In genomic region chr17:75456417-75457046, GRCh38 we compare ENCODE assay signal across 1 cellular context.
TF ChIP-seq lines count a peak whose summit lies in the region.

TMEM94 (plus strand) TSS chr17:75456635; CDS start chr17:75471906, 15,271 bp downstream.

TF ChIP-seq in HEK293, 187 proteins besides CTCF, POLR2A, EP300 and RAD21 (continued from another document and continues in another):
- TF ChIP-seq ZBTB11 (tag by site-specific recombination; conservative IDR thresholded peaks at IDR 0.05; ENCODE audit: low read depth) (peak; percentile 49; the same call in 1 of the 2 replicates), ZNF248 (tag by site-specific recombination; IDR thresholded peaks at IDR 0.05) (no peak), KLF9 (tag by site-specific recombination; IDR thresholded peaks at IDR 0.05; ENCODE audit: low read depth) (peak; percentile 92), ZBTB6 (tag by site-specific recombination; IDR thresholded peaks at IDR 0.05) (peak; percentile 94), ZNF394 (tag by site-specific recombination; IDR thresholded peaks at IDR 0.05; ENCODE audit: borderline replicate concordance) (peak; percentile 42; the same call in 1 of the 2 replicates), YY1 (tag by site-specific recombination; IDR thresholded peaks at IDR 0.05) (peak; percentile 97), ZNF660 (tag by site-specific recombination; IDR thresholded peaks at IDR 0.05) (0 out of 2 replicates have a peak, but pooled peaks have one; percentile 3), ZNF48 (tag by site-specific recombination; IDR thresholded peaks at IDR 0.05) (no peak), ZNF433 (tag by site-specific recombination; IDR thresholded peaks at IDR 0.05; ENCODE audit: low read depth) (no peak), ZNF274 (IDR thresholded peaks at IDR 0.05; ENCODE audit: low read length) (no peak), ZNF274 (tag by site-specific recombination; IDR thresholded peaks at IDR 0.05; ENCODE audit: borderline replicate concordance) (no peak), ZBTB10 (tag by site-specific recombination; IDR thresholded peaks at IDR 0.05) (peak; percentile 91), ZNF658 (tag by site-specific recombination; IDR thresholded peaks at IDR 0.05) (no peak), HOXD13 (CRISPR knock-in tag; IDR thresholded peaks at IDR 0.05; ENCODE audit: borderline replicate concordance) (peak; percentile 100), ZNF211 (tag by site-specific recombination; IDR thresholded peaks at IDR 0.05; ENCODE audit: low read depth) (no peak), ZBTB49 (tag by site-specific recombination; IDR thresholded peaks at IDR 0.05; ENCODE audit: low read depth) (no peak), ZNF114 (tag by site-specific recombination; IDR thresholded peaks at IDR 0.05) (no peak), ZNF76 (tag by site-specific recombination; IDR thresholded peaks at IDR 0.05; ENCODE audit: borderline replicate concordance, low read depth) (peak; percentile 92), ZBTB20 (tag by site-specific recombination; IDR thresholded peaks at IDR 0.05) (peak; percentile 91), ZNF37A (tag by site-specific recombination; IDR thresholded peaks at IDR 0.05) (no peak), ZNF132 (tag by site-specific recombination; IDR thresholded peaks at IDR 0.05; ENCODE audit: borderline replicate concordance) (no peak), PRDM10 (tag by site-specific recombination; IDR thresholded peaks at IDR 0.05) (0 out of 2 replicates have a peak, but pooled peaks have one; percentile 40), TRIM28 (IDR thresholded peaks at IDR 0.05; ENCODE audit: borderline replicate concordance, low read length) (no peak), OVOL3 (tag by site-specific recombination; IDR thresholded peaks at IDR 0.05) (peak; percentile 95), ZNF24 (tag by site-specific recombination; IDR thresholded peaks at IDR 0.05) (peak; percentile 77; the same call in 1 of the 2 replicates), ZNF423 (tag by site-specific recombination; IDR thresholded peaks at IDR 0.05) (no peak), ZNF138 (tag by site-specific recombination; IDR thresholded peaks at IDR 0.05; ENCODE audit: borderline replicate concordance) (no peak), SP2 (tag by site-specific recombination; IDR thresholded peaks at IDR 0.05) (peak; percentile 98), ZBTB21 (tag by site-specific recombination; IDR thresholded peaks at IDR 0.05) (no peak), ZNF449 (tag by site-specific recombination; IDR thresholded peaks at IDR 0.05) (no peak), ZNF768 (tag by site-specific recombination; IDR thresholded peaks at IDR 0.05) (no peak), ZNF16 (tag by site-specific recombination; IDR thresholded peaks at IDR 0.05; ENCODE audit: low read depth) (no peak), ZNF670 (tag by site-specific recombination; IDR thresholded peaks at IDR 0.05; ENCODE audit: low read depth) (no peak), ZNF10 (tag by site-specific recombination; IDR thresholded peaks at IDR 0.05) (0 out of 2 replicates have a peak, but pooled peaks have one; percentile 43), GLIS1 (tag by site-specific recombination; IDR thresholded peaks at IDR 0.05) (peak; percentile 88), ZNF701 (tag by site-specific recombination; IDR thresholded peaks at IDR 0.05) (no peak)
- TF ChIP-seq, protein P1, sequence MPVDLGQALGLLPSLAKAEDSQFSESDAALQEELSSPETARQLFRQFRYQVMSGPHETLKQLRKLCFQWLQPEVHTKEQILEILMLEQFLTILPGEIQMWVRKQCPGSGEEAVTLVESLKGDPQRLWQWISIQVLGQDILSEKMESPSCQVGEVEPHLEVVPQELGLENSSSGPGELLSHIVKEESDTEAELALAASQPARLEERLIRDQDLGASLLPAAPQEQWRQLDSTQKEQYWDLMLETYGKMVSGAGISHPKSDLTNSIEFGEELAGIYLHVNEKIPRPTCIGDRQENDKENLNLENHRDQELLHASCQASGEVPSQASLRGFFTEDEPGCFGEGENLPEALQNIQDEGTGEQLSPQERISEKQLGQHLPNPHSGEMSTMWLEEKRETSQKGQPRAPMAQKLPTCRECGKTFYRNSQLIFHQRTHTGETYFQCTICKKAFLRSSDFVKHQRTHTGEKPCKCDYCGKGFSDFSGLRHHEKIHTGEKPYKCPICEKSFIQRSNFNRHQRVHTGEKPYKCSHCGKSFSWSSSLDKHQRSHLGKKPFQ (tag by site-specific recombination; IDR thresholded peaks at IDR 0.05): no peak
- TF ChIP-seq, protein P2, sequence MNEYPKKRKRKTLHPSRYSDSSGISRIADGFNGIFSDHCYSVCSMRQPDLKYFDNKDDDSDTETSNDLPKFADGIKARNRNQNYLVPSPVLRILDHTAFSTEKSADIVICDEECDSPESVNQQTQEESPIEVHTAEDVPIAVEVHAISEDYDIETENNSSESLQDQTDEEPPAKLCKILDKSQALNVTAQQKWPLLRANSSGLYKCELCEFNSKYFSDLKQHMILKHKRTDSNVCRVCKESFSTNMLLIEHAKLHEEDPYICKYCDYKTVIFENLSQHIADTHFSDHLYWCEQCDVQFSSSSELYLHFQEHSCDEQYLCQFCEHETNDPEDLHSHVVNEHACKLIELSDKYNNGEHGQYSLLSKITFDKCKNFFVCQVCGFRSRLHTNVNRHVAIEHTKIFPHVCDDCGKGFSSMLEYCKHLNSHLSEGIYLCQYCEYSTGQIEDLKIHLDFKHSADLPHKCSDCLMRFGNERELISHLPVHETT (tag by site-specific recombination; IDR thresholded peaks at IDR 0.05): peak; percentile 45; the same call in 1 of the 2 replicates
- TF ChIP-seq, protein P3, sequence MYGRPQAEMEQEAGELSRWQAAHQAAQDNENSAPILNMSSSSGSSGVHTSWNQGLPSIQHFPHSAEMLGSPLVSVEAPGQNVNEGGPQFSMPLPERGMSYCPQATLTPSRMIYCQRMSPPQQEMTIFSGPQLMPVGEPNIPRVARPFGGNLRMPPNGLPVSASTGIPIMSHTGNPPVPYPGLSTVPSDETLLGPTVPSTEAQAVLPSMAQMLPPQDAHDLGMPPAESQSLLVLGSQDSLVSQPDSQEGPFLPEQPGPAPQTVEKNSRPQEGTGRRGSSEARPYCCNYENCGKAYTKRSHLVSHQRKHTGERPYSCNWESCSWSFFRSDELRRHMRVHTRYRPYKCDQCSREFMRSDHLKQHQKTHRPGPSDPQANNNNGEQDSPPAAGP (tag by site-specific recombination; IDR thresholded peaks at IDR 0.05): peak; percentile 27; the same call in 1 of the 2 replicates
- TF ChIP-seq, protein P4, sequence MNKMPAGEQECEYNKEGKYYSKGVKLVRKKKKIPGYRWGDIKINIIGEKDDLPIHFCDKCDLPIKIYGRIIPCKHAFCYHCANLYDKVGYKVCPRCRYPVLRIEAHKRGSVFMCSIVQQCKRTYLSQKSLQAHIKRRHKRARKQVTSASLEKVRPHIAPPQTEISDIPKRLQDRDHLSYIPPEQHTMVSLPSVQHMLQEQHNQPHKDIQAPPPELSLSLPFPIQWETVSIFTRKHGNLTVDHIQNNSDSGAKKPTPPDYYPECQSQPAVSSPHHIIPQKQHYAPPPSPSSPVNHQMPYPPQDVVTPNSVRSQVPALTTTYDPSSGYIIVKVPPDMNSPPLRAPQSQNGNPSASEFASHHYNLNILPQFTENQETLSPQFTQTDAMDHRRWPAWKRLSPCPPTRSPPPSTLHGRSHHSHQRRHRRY (tag by site-specific recombination; IDR thresholded peaks at IDR 0.05): 0 out of 2 replicates have a peak, but pooled peaks have one; percentile 9
